Comparison of ENCODE assay signal across 16 cellular contexts in genomic region chr10:118447478-118447877, GRCh38.
A peak's percentile ranks its signal among the peaks of the same experiment; 100 is the strongest.
DNase-seq lines count a peak whose midpoint lies in the region; ATAC-seq and TF ChIP-seq lines count a peak whose summit lies in the region.
"Had no signal": no experiment of that assay in that cellular context is flagged by ENCODE, and none has a peak within 500 bp of the region (broad histone marks: within the 10 kb centered on the region; RNA-seq: fewer than 3 reads in every experiment).

No MANE protein-coding gene starts in this region.

- POLR2A ChIA-PET in T-cell (lab: Charles Lee) = no interaction called here

- peak overlapping the region; percentile 16 for H3K4me3 ChIP-seq in adipocyte (ENCODE audit: low read length)
- no peak overlapping the region for H3K4me3 ChIP-seq in sigmoid colon
- H3K4me3 ChIP-seq in gastroesophageal sphincter = no peak overlapping the region

- peaks cover 23 to 24% of the 10 kb centered on the region in 2 donors for H3K27me3 Mint-ChIP-seq in T-cell

- H3K36me3 Mint-ChIP-seq in T-cell = no peaks in the 10 kb centered on the region
- H3K36me3 Mint-ChIP-seq: stimulated activated effector memory CD8-positive, alpha-beta T cell treated with anti-CD3 and anti-CD28 coated beads, Interleukin-12 subunit alpha, Interleukin-12 subunit beta, amount 100 ng/mL, for 72 hours had no signal

- TF ChIP-seq CTCF in sigmoid colon (IDR thresholded peaks at IDR 0.05) (no peak), gastroesophageal sphincter (IDR thresholded peaks at IDR 0.05) (no peak)

- TF ChIP-seq EP300 in sigmoid colon (IDR thresholded peaks at IDR 0.05) (no peak), gastroesophageal sphincter (IDR thresholded peaks at IDR 0.05) (no peak)

- WGBS in sigmoid colon, 2 donors = 31 to 54% methylated on average over 10 of the region's 10 CpGs
- WGBS in gastroesophageal sphincter (ENCODE audit: low coverage in 1 of 2), 2 donors = 15 to 70% methylated on average over 4 to 6 of the region's 10 CpGs

- H3K4me3 Mint-ChIP-seq in T-cell = no peak overlapping the region
- H3K4me3 Mint-ChIP-seq: activated B cell treated with CpG ODN at 0.5 μM for 24 hours; stimulated activated effector memory CD8-positive, alpha-beta T cell treated with anti-CD3 and anti-CD28 coated beads, Interleukin-12 subunit alpha, Interleukin-12 subunit beta, amount 100 ng/mL, for 72 hours had no signal

- no peak overlapping the region for H3K27ac ChIP-seq in sigmoid colon
- H3K27ac ChIP-seq in gastroesophageal sphincter = no peak overlapping the region
- H3K27ac ChIP-seq: epithelial cell of prostate, neutrophil had no signal

- intact Hi-C loops in Right ventricle myocardium superior (cut with DNase I) (no loop called here), sigmoid colon (cut with DNase I) (no loop called here)

- H3K9me3 Mint-ChIP-seq in T-cell = peaks cover 8 to 10% (median 9%) of the 10 kb centered on the region in 3 donors

- H3K4me1 ChIP-seq in adipocyte (ENCODE audit: control insufficient read depth, insufficient read depth, low read length) (no peaks in the 10 kb centered on the region), sigmoid colon (no peaks in the 10 kb centered on the region), gastroesophageal sphincter (no peaks in the 10 kb centered on the region)

- no peak overlapping the region for H3K9ac ChIP-seq in adipocyte (ENCODE audit: low read length)

- H3K9me3 ChIP-seq in adipocyte (ENCODE audit: control insufficient read depth, low read length) (peaks cover 15% of the 10 kb centered on the region), sigmoid colon (no peaks in the 10 kb centered on the region), gastroesophageal sphincter (peaks cover 0 to 15% (median 0%) of the 10 kb centered on the region in 3 donors)
- H3K9me3 ChIP-seq: neutrophil had no signal

- H3K36me3 ChIP-seq in adipocyte (ENCODE audit: control insufficient read depth, insufficient read depth, low read length, severe bottlenecking) (no peaks in the 10 kb centered on the region), sigmoid colon (no peaks in the 10 kb centered on the region), gastroesophageal sphincter (no peaks in the 10 kb centered on the region)
- H3K36me3 ChIP-seq: neutrophil had no signal

- ATAC-seq in Right ventricle myocardium superior (ENCODE audit: poor library complexity) = peak; percentile 43
- ATAC-seq in T-cell (replicated peaks in 1 of 4) = no peak
- no peak for ATAC-seq in GM21526 (IDR thresholded peaks at IDR 0.05; ENCODE audit: low FRiP score, unreplicated experiment)
- no peak for ATAC-seq in gastroesophageal sphincter
- ATAC-seq: stimulated activated effector memory CD8-positive, alpha-beta T cell treated with anti-CD3 and anti-CD28 coated beads, Interleukin-12 subunit alpha, Interleukin-12 subunit beta, amount 100 ng/mL, for 72 hours had no signal

- H3K27ac Mint-ChIP-seq in T-cell = no peak overlapping the region
- H3K27ac Mint-ChIP-seq: activated B cell treated with CpG ODN at 0.5 μM for 24 hours; stimulated activated effector memory CD8-positive, alpha-beta T cell treated with anti-CD3 and anti-CD28 coated beads, Interleukin-12 subunit alpha, Interleukin-12 subunit beta, amount 100 ng/mL, for 72 hours had no signal

- H3K4me1 Mint-ChIP-seq in T-cell = no peaks in the 10 kb centered on the region
- H3K4me1 Mint-ChIP-seq: activated B cell treated with CpG ODN at 0.5 μM for 24 hours; stimulated activated effector memory CD8-positive, alpha-beta T cell treated with anti-CD3 and anti-CD28 coated beads, Interleukin-12 subunit alpha, Interleukin-12 subunit beta, amount 100 ng/mL, for 72 hours had no signal

- CTCF ChIA-PET in T-cell (lab: Charles Lee) = interaction anchor here in 1 of 2 donors (0.6 kb wide), 1 partner anchor 28 kb away, joined by 3 read pairs; no protein-coding TSS in a partner anchor

- TF ChIP-seq POLR2A in sigmoid colon (IDR thresholded peaks at IDR 0.05) (no peak), gastroesophageal sphincter (IDR thresholded peaks at IDR 0.05) (no peak)

- DNase-seq in GM04504 (ENCODE audit: low read depth) = peak; percentile 40
- peak; percentile 12 for DNase-seq in adipocyte (ENCODE audit: low read depth)
- DNase-seq in Right ventricle myocardium superior = peak; percentile 77
- peak; percentile 77 for DNase-seq in sigmoid colon
- DNase-seq in T-cell = no peak
- DNase-seq in NCI-H128 (lab: John Stamatoyannopoulos, UW; ENCODE audit: unreplicated experiment) = no peak
- DNase-seq: activated B cell treated with CpG ODN at 0.5 μM for 24 hours; activated T-cell treated with anti-CD3 and anti-CD28 coated beads, Interleukin-2, amount 50 U/mL, for 1 hour; MM.1S; NCI-H446 treated with DMSO at 0.1 percent for 48 hours; SHP77 treated with DMSO at 0.1 percent for 48 hours had no signal

- peaks cover 25% of the 10 kb centered on the region for H3K27me3 ChIP-seq in adipocyte (replicated peaks; ENCODE audit: control insufficient read depth, insufficient read depth, low read length)
- peaks cover 0 to 9% (median 0%) of the 10 kb centered on the region in 3 donors for H3K27me3 ChIP-seq in sigmoid colon
- H3K27me3 ChIP-seq in gastroesophageal sphincter = peaks cover 42% of the 10 kb centered on the region

Comparison
In these comparisons a context has a peak if more than half of its experiments do, and no peak if none do; other contexts are left out.
1. DNase-seq: peak in GM04504 (single experiment), adipocyte (single experiment), Right ventricle myocardium superior (single experiment) and sigmoid colon (single experiment); none in T-cell (0 of 34) and NCI-H128 (single experiment).